In genomic region chr13:30396434-30397075, GRCh38 we compare ENCODE assay signal across 12 cellular contexts. TPM values are rescaled to one million over a fixed set of nuclear protein-coding genes. Genes with fewer than 3 reads are reported as not detected.
A peak's percentile ranks its signal among the peaks of the same experiment; 100 is the strongest.
DNase-seq lines count a peak whose midpoint lies in the region; ATAC-seq and TF ChIP-seq lines count a peak whose summit lies in the region.
"Had no signal": no experiment of that assay in that cellular context is flagged by ENCODE, and none has a peak within 500 bp of the region (broad histone marks: within the 10 kb centered on the region; RNA-seq: fewer than 3 reads in every experiment).

No MANE protein-coding gene starts in this region.

- no peaks in the 10 kb centered on the region for H3K79me2 ChIP-seq in GM23248 (ENCODE audit: insufficient read depth)

- no peak overlapping the region for H3K4me3 Mint-ChIP-seq in Calu3 (ENCODE audit: low read depth, unreplicated experiment)
- H3K4me3 Mint-ChIP-seq: neural crest cell had no signal

- H3K9me2 ChIP-seq in GM23248 (ENCODE audit: insufficient read depth) = no peaks in the 10 kb centered on the region

- intact Hi-C loops in esophagus muscularis mucosa (cut with DNase I) = no loop called here
- intact Hi-C loops in Calu3 (cut with micrococcal nuclease; ENCODE audit: unreplicated experiment) = no loop called here

- no peaks in the 10 kb centered on the region for H3K27me3 Mint-ChIP-seq in Calu3 (ENCODE audit: unreplicated experiment)

- DNase-seq in GM23248 (peak; percentile 44), RPMI7951 (ENCODE audit: low read depth) (peak; percentile 60), esophagus muscularis mucosa (ENCODE audit: extremely low spot score) (no peak), 8988T (no peak), Calu3 (no peak), anterior cingulate cortex (lab: John Stamatoyannopoulos, UW) (no peak)
- DNase-seq: activated effector memory CD4-positive, alpha-beta T cell treated with anti-CD3 and anti-CD28 coated beads, Interleukin-2, amount 50 U/mL, for 16 hours; GDM1 had no signal

- H3K4me3 ChIP-seq in GM23248 (peak overlapping the region; percentile 85; the same call in 1 of the 2 replicates), esophagus muscularis mucosa (no peak overlapping the region), skeletal muscle tissue (ENCODE audit: low read length in 3 of 3) (no peak overlapping the region)

- TF ChIP-seq EP300 in esophagus muscularis mucosa (IDR thresholded peaks at IDR 0.05) = no peak

- peak overlapping the region; percentile 92 for H3K9ac ChIP-seq in GM23248
- no peak overlapping the region for H3K9ac ChIP-seq in skeletal muscle tissue (ENCODE audit: low read depth in 1 of 3, low read length in 3 of 3)

- H2AFZ ChIP-seq in GM23248 = peak overlapping the region; percentile 96

- H3K4me1 ChIP-seq in GM23248 (ENCODE audit: insufficient read depth) (peaks cover 7% of the 10 kb centered on the region; the same call in 1 of the 2 replicates), esophagus muscularis mucosa (peaks cover 4 to 14% (median 8%) of the 10 kb centered on the region in 4 donors), skeletal muscle tissue (ENCODE audit: control insufficient read depth in 3 of 3, insufficient read depth in 3 of 3, low read length in 3 of 3) (peaks cover 0 to 4% (median 0%) of the 10 kb centered on the region in 3 donors)

- no peaks in the 10 kb centered on the region for H3K9me3 Mint-ChIP-seq in Calu3 (ENCODE audit: low read depth, unreplicated experiment)
- H3K9me3 Mint-ChIP-seq: neural crest cell had no signal

- no peaks in the 10 kb centered on the region for H4K20me1 ChIP-seq in GM23248 (ENCODE audit: insufficient read depth)

- no peak overlapping the region for H3K27ac Mint-ChIP-seq in Calu3 (ENCODE audit: unreplicated experiment)

- BruUV-seq in Calu3 (replicated peaks; lab: Mats Ljungman, UMichigan) = no TSS peak

- WGBS in GM23248 (ENCODE audit: low coverage in 1 of 2, low lambda C conversion rate in 2 of 2, missing lambda C conversion rate in 2 of 2), 2 experiments = 86 to 88% methylated on average over 8 of the region's 8 CpGs
- 82% methylated on average over 8 of the region's 8 CpGs for WGBS in esophagus muscularis mucosa

- CTCF ChIA-PET in Calu3 (lab: Charles Lee) = interaction anchor here (0.7 kb wide), 2 partner anchors 282 to 510 kb away, joined by 3 read pairs; no protein-coding TSS in a partner anchor

- H3K36me3 Mint-ChIP-seq in Calu3 (ENCODE audit: insufficient read depth, unreplicated experiment) = peaks cover 14% of the 10 kb centered on the region

- peaks cover 19% of the 10 kb centered on the region for H3F3A ChIP-seq in GM23248 (ENCODE audit: insufficient read depth)

- H3K27ac ChIP-seq in GM23248 (peak overlapping the region; percentile 93), esophagus muscularis mucosa (replicated peaks in 1 of 4) (peak overlapping the region; percentile 86 to 94 (median 90)), skeletal muscle tissue (ENCODE audit: low read depth, low read length) (peak overlapping the region; percentile 78)

- no peak for ATAC-seq in HG03108 (IDR thresholded peaks at IDR 0.05; ENCODE audit: unreplicated experiment)

- TF ChIP-seq POLR2A in esophagus muscularis mucosa (IDR thresholded peaks at IDR 0.05; ENCODE audit: low read depth) = no peak

- no peaks in the 10 kb centered on the region for H3K9me3 ChIP-seq in GM23248 (ENCODE audit: low read depth)
- H3K9me3 ChIP-seq in esophagus muscularis mucosa = no peaks in the 10 kb centered on the region
- no peaks in the 10 kb centered on the region for H3K9me3 ChIP-seq in skeletal muscle tissue (ENCODE audit: control insufficient read depth in 3 of 3, low read length in 3 of 3)

- peak overlapping the region; percentile 92 for H3K4me2 ChIP-seq in GM23248 (ENCODE audit: unreplicated experiment)

- H3K27me3 ChIP-seq in GM23248 (replicated peaks; ENCODE audit: insufficient read depth) (no peaks in the 10 kb centered on the region), esophagus muscularis mucosa (no peaks in the 10 kb centered on the region), skeletal muscle tissue (ENCODE audit: control insufficient read depth in 3 of 3, insufficient read depth in 3 of 3, low read length in 3 of 3) (no peaks in the 10 kb centered on the region)

- H3K36me3 ChIP-seq in GM23248 (ENCODE audit: low read depth) = no peaks in the 10 kb centered on the region
- no peaks in the 10 kb centered on the region for H3K36me3 ChIP-seq in esophagus muscularis mucosa
- no peaks in the 10 kb centered on the region for H3K36me3 ChIP-seq in skeletal muscle tissue (ENCODE audit: control insufficient read depth in 3 of 3, insufficient read depth in 3 of 3, low read length in 3 of 3)

- in situ Hi-C loops in GM23248 (cut with MboI) = no loop called here

- TF ChIP-seq CTCF in esophagus muscularis mucosa (IDR thresholded peaks at IDR 0.05) (no peak), Calu3 (IDR thresholded peaks at IDR 0.05; ENCODE audit: unreplicated experiment) (no peak)

- H3K4me1 Mint-ChIP-seq in Calu3 (ENCODE audit: low read depth, unreplicated experiment) = peaks cover 17% of the 10 kb centered on the region

RNA-seq across cellular contexts. Expression of gene UBE2L5, which starts 25.7 kb away (rescaled TPM):
- total RNA-seq in GM23248 (2014; rRNA removed; shearing (Covaris generic)) = not detected in 2 replicates
- not detected in 2 replicates for polyA plus RNA-seq in GM23248 (2016; fragmentation: Nextera tagmentation; extraction: Ambion mirVana)
- not detected in 2 replicates for total RNA-seq in RPMI7951 (2014; rRNA removed; shearing (Covaris generic))
- total RNA-seq in esophagus muscularis mucosa (under 1 TPM in 1 of 4 donors, not detected in 3; 0.39 TPM), skeletal muscle tissue (not detected), Calu3 (2022) (not detected in 2 replicates)
- total RNA-seq: fibroblast of villous mesenchyme, neural crest cell had no signal

Comparison
In these comparisons a context has a peak if more than half of its experiments do, and no peak if none do; other contexts are left out.
1. DNase-seq: peak in GM23248 (single experiment) and RPMI7951 (single experiment); none in esophagus muscularis mucosa (single experiment), 8988T (single experiment), Calu3 (single experiment) and anterior cingulate cortex (0 of 58).
2. Peak in every context shown above with its lines, with median percentiles within 50 percentile points of each other: H3K27ac ChIP-seq.